ENCODE assay signal across 29 cellular contexts in the genomic region with DNA sequence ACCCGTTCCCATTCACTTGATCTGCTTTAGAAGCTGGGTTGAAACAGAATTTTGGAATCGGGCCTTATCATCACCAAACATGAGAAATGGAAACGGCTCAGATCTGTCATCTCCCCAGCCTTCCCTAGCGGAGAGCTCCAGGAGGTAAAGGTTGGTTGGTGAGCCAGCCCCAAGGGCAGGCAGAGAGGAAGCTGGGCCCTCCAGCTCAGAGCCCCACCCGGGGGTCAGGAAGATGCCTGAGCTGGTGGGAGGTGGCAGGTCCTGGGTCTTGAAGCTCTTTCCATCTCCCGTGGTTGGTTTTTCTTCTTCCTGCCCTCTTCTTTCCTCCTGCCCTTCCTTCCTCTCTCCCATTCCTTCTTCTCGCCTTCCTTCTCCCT.
"Had no signal": no experiment of that assay in that cellular context is flagged by ENCODE, and none has a peak within 500 bp of the region (broad histone marks: within the 10 kb centered on the region; RNA-seq: fewer than 3 reads in every experiment).

No MANE protein-coding gene starts in this region.

- H3K27me3 ChIP-seq: heart right ventricle, hepatocyte, neural progenitor cell, neutrophil, pancreas, tibial nerve, upper lobe of left lung had no signal

- H3K4me1 ChIP-seq: heart right ventricle, lower lobe of right lung, neural progenitor cell, pancreas, psoas muscle, tibial nerve, upper lobe of left lung had no signal

- H3K27me3 Mint-ChIP-seq: stimulated activated memory B cell treated with anti-CD40 and anti-IgM and Interleukin-4, amounts not matched to agents 10 μg/mL and 1 μg/mL and 100 μg/mL, for 72 hours; stimulated activated naive CD8-positive, alpha-beta T cell treated with anti-CD3 and anti-CD28 coated beads, Interleukin-15, amount 100 ng/mL, for 72 hours had no signal

- H3K27ac Mint-ChIP-seq: mesothelial cell of epicardium; natural killer cell; nephron progenitor cell; neural progenitor cell; stimulated activated memory B cell treated with anti-CD40 and anti-IgM and Interleukin-4, amounts not matched to agents 10 μg/mL and 1 μg/mL and 100 μg/mL, for 72 hours; stimulated activated naive CD8-positive, alpha-beta T cell treated with anti-CD3 and anti-CD28 coated beads, Interleukin-15, amount 100 ng/mL, for 72 hours had no signal

- H3K27ac ChIP-seq: heart right ventricle, hepatocyte, lower lobe of right lung, neural progenitor cell, neutrophil, pancreas, psoas muscle, skin epidermis, tibial nerve, upper lobe of left lung had no signal

- H3K36me3 Mint-ChIP-seq: mesothelial cell of epicardium; natural killer cell; neural progenitor cell; stimulated activated memory B cell treated with anti-CD40 and anti-IgM and Interleukin-4, amounts not matched to agents 10 μg/mL and 1 μg/mL and 100 μg/mL, for 72 hours had no signal

- H2AFZ ChIP-seq: hepatocyte, neural progenitor cell had no signal

- DNase-seq: heart right ventricle; islet precursor cell; kidney glomerular epithelial cell; left cardiac atrium; lower lobe of right lung; mammary epithelial cell; mesenchymal stem cell; naive B cell; natural killer cell; nephron progenitor cell; occipital lobe; pancreas; psoas muscle; right cardiac atrium; stimulated activated CD4-positive, alpha-beta T cell treated with anti-CD3 and anti-CD28 coated beads, Interleukin-4, amount 100 ng/mL, for 4 hours; stimulated activated CD8-positive, alpha-beta memory T cell treated with anti-CD3 and anti-CD28 coated beads, Interleukin-4, amount 100 ng/mL, for 48 hours; stimulated activated naive CD4-positive, alpha-beta T cell treated with Interleukin-2 at 50 U/mL for 16 hours; stimulated activated naive CD8-positive, alpha-beta T cell treated with anti-CD3 and anti-CD28 coated beads, Interleukin-15, amount 100 ng/mL, for 72 hours; substantia nigra had no signal

- H3K36me3 ChIP-seq: heart right ventricle, lower lobe of right lung, neural progenitor cell, neutrophil, pancreas, tibial nerve, upper lobe of left lung had no signal

- ATAC-seq: heart right ventricle; left cardiac atrium; left lobe of liver; lower lobe of right lung; pancreas; psoas muscle; right cardiac atrium; sciatic nerve; stimulated activated memory B cell treated with anti-CD40 and anti-IgM and Interleukin-4, amounts not matched to agents 10 μg/mL and 1 μg/mL and 100 μg/mL, for 72 hours; stimulated activated naive CD8-positive, alpha-beta T cell treated with anti-CD3 and anti-CD28 coated beads, Interleukin-15, amount 100 ng/mL, for 72 hours had no signal

- H3K4me1 Mint-ChIP-seq: mesothelial cell of epicardium; naive B cell; natural killer cell; nephron progenitor cell; neural progenitor cell; stimulated activated memory B cell treated with anti-CD40 and anti-IgM and Interleukin-4, amounts not matched to agents 10 μg/mL and 1 μg/mL and 100 μg/mL, for 72 hours; stimulated activated naive CD8-positive, alpha-beta T cell treated with anti-CD3 and anti-CD28 coated beads, Interleukin-15, amount 100 ng/mL, for 72 hours had no signal

- H3K4me2 ChIP-seq: hepatocyte, neural progenitor cell had no signal

- H3K4me3 ChIP-seq: heart right ventricle, hepatocyte, lower lobe of right lung, neural progenitor cell, pancreas, psoas muscle, skin epidermis, tibial nerve, upper lobe of left lung had no signal

- H3K79me2 ChIP-seq: hepatocyte had no signal

- H3K4me3 Mint-ChIP-seq: mesothelial cell of epicardium; naive B cell; natural killer cell; nephron progenitor cell; neural progenitor cell; stimulated activated memory B cell treated with anti-CD40 and anti-IgM and Interleukin-4, amounts not matched to agents 10 μg/mL and 1 μg/mL and 100 μg/mL, for 72 hours; stimulated activated naive CD8-positive, alpha-beta T cell treated with anti-CD3 and anti-CD28 coated beads, Interleukin-15, amount 100 ng/mL, for 72 hours had no signal

- H3K9me3 ChIP-seq: neutrophil, pancreas, psoas muscle had no signal
